In genomic region chr12:31406345-31406744, GRCh38 we compare ENCODE assay signal across 14 cellular contexts.
DNase-seq lines count a peak whose midpoint lies in the region; ATAC-seq and TF ChIP-seq lines count a peak whose summit lies in the region.
"Had no signal": no experiment of that assay in that cellular context is flagged by ENCODE, and none has a peak within 500 bp of the region (broad histone marks: within the 10 kb centered on the region; RNA-seq: fewer than 3 reads in every experiment).

No MANE protein-coding gene starts in this region.

- no peaks in the 10 kb centered on the region for H3K9me3 ChIP-seq in WERI-Rb-1 (ENCODE audit: severe bottlenecking)
- H3K9me3 ChIP-seq: esophagus squamous epithelium, psoas muscle had no signal

- no peak for TF ChIP-seq CTCF in GM13976 (IDR thresholded peaks at IDR 0.05; ENCODE audit: borderline replicate concordance, control extremely low read depth, extremely low read depth, insufficient read depth, missing control alignments)
- TF ChIP-seq CTCF in WERI-Rb-1 (IDR thresholded peaks at IDR 0.05; ENCODE audit: low read depth, low read length), result no peak
- no peak for TF ChIP-seq CTCF in dorsolateral prefrontal cortex (IDR thresholded peaks at IDR 0.05 in 54 of 56, conservative IDR thresholded peaks at IDR 0.05 in 2 of 56; ENCODE audit: low read depth in 1 of 56, partially characterized antibody in 56 of 56)

- H3K27me3 ChIP-seq in WERI-Rb-1 (ENCODE audit: insufficient read depth, low read depth, severe bottlenecking) (no peaks in the 10 kb centered on the region), dorsolateral prefrontal cortex (no peaks in the 10 kb centered on the region)
- H3K27me3 ChIP-seq: esophagus squamous epithelium had no signal

- ATAC-seq in GM19467 (IDR thresholded peaks at IDR 0.05; ENCODE audit: unreplicated experiment), result peak; percentile 55
- ATAC-seq in HG03064 (IDR thresholded peaks at IDR 0.05; ENCODE audit: low read depth, unreplicated experiment), result peak; percentile 63
- ATAC-seq: left cardiac atrium, psoas muscle had no signal

- in situ Hi-C loops in GM13976 (cut with MboI; ENCODE audit: low sequenced_read_pairs, unreplicated experiment), result no loop called here

- 0 out of 2 replicates have a peak, but pooled peaks cover 4% of the 10 kb centered on the region for H3K36me3 ChIP-seq in WERI-Rb-1
- H3K36me3 ChIP-seq: esophagus squamous epithelium had no signal

- H3K4me3 ChIP-seq in WERI-Rb-1 (ENCODE audit: low read depth, low read length), result no peak overlapping the region
- H3K4me3 ChIP-seq in dorsolateral prefrontal cortex, result no peak overlapping the region
- H3K4me3 ChIP-seq: esophagus squamous epithelium, GM23248, psoas muscle had no signal

- DNase-seq in GM13976 (ENCODE audit: low spot score) (peak; percentile 64), NOMO-1 treated with DMSO at 0.1 percent for 48 hours (lab: John Stamatoyannopoulos, UW; ENCODE audit: unreplicated experiment) (peak; percentile 51), WERI-Rb-1 (no peak), NCI-H1105 (lab: John Stamatoyannopoulos, UW) (no peak), COLO829 (ENCODE audit: low spot score) (no peak), dorsolateral prefrontal cortex (no peak)
- DNase-seq: aorta, esophagus squamous epithelium, GM23248, left cardiac atrium, psoas muscle had no signal

- intact Hi-C loops in dorsolateral prefrontal cortex (cut with DNase I), result loop anchor here (5.0 to 10.0 kb wide), 2 partner anchors 186 to 908 kb away; partner anchors contain the start of gene DENND5B (in 1 of the 2)

- no peak overlapping the region for H3K27ac ChIP-seq in WERI-Rb-1
- H3K27ac ChIP-seq in dorsolateral prefrontal cortex, result peak overlapping the region in 1 of 59 donors; percentile 13
- H3K27ac ChIP-seq: C4-2B, esophagus squamous epithelium, GM23248, psoas muscle had no signal

Comparison
In these comparisons a context has a peak if more than half of its experiments do, and no peak if none do; other contexts are left out.
1. DNase-seq: peak in GM13976 (single experiment) and NOMO-1 treated with DMSO at 0.1 percent for 48 hours (single experiment); none in WERI-Rb-1 (single experiment), NCI-H1105 (single experiment), COLO829 (single experiment) and dorsolateral prefrontal cortex (0 of 10).